1 cellular context compared by ENCODE assay signal in the genomic region with DNA sequence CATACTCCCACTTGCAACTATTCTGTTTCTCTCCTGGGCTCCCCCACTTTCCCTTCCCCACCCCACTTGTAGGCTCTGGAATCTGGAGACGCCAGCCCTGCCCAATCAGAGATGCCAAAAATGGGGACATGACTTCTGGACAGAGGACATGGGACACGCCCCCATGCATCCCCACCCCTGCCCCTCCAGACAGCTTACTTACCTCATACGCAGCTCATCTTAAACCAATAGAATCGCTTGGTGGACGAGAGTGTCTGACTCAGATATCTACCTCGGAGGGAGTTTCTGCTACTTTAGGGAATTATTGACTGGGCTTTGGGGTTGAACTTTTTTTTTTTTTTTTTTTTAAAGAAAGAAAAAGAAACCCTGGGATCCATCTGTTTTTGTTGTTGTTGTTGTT.
TF ChIP-seq lines count a peak whose summit lies in the region.

No MANE protein-coding gene starts in this region.

TF ChIP-seq in GM12878, 131 proteins besides CTCF, POLR2A, EP300 and RAD21:
- TF ChIP-seq HDGF (IDR thresholded peaks at IDR 0.05) (0 out of 2 replicates have a peak, but pooled peaks have one; percentile 27), JUNB (IDR thresholded peaks at IDR 0.05) (peak; percentile 23; the same call in 1 of the 2 replicates)
